Comparison of ENCODE assay signal across 14 cellular contexts in genomic region chr10:78933828-78934227, GRCh38.
"Had no signal": no experiment of that assay in that cellular context is flagged by ENCODE, and none has a peak within 500 bp of the region (broad histone marks: within the 10 kb centered on the region; RNA-seq: fewer than 3 reads in every experiment).

No MANE protein-coding gene starts in this region.

- H3K27ac ChIP-seq: colonic mucosa, hepatocyte, psoas muscle had no signal

- H3K9me3 Mint-ChIP-seq: memory B cell; nephron progenitor cell; stimulated activated naive B cell treated with anti-CD40 and anti-IgM and Interleukin-4, amounts not matched to agents 10 μg/mL and 1 μg/mL and 100 μg/mL, for 72 hours had no signal

- DNase-seq: colonic mucosa; esophagus squamous epithelium; left colon; midbrain; nephron progenitor cell; retina; stimulated activated CD4-positive, alpha-beta T cell treated with anti-CD3 and anti-CD28 coated beads, Interleukin-2, amount 100 ng/mL, for 24 hours; stimulated activated CD4-positive, alpha-beta T cell treated with anti-CD3 and anti-CD28 coated beads, Interleukin-4, amount 100 ng/mL, for 4 hours; stimulated activated naive B cell treated with anti-CD40 and anti-IgM and Interleukin-4, amounts not matched to agents 10 μg/mL and 1 μg/mL and 100 μg/mL, for 72 hours; trophoblast cell had no signal

- H3K36me3 Mint-ChIP-seq: memory B cell; stimulated activated naive B cell treated with anti-CD40 and anti-IgM and Interleukin-4, amounts not matched to agents 10 μg/mL and 1 μg/mL and 100 μg/mL, for 72 hours had no signal

- H3K36me3 ChIP-seq: colonic mucosa, esophagus squamous epithelium had no signal

- H3K27ac Mint-ChIP-seq: memory B cell; nephron progenitor cell; stimulated activated naive B cell treated with anti-CD40 and anti-IgM and Interleukin-4, amounts not matched to agents 10 μg/mL and 1 μg/mL and 100 μg/mL, for 72 hours had no signal

- H3K4me1 ChIP-seq: colonic mucosa had no signal

- ATAC-seq: left colon; psoas muscle; sciatic nerve; stimulated activated naive B cell treated with anti-CD40 and anti-IgM and Interleukin-4, amounts not matched to agents 10 μg/mL and 1 μg/mL and 100 μg/mL, for 72 hours had no signal

- H3K4me3 ChIP-seq: colonic mucosa, esophagus squamous epithelium, hepatocyte, psoas muscle had no signal

- H3K4me3 Mint-ChIP-seq: memory B cell; nephron progenitor cell; stimulated activated naive B cell treated with anti-CD40 and anti-IgM and Interleukin-4, amounts not matched to agents 10 μg/mL and 1 μg/mL and 100 μg/mL, for 72 hours had no signal

- H3K27me3 ChIP-seq: colonic mucosa, esophagus squamous epithelium, hepatocyte had no signal

- H3K9me3 ChIP-seq: colonic mucosa, esophagus squamous epithelium, psoas muscle had no signal
